Comparison of ENCODE assay signal across 8 cellular contexts in genomic region chr2:96022701-96023522, GRCh38. TPM values are rescaled to one million over a fixed set of nuclear protein-coding genes. Genes with fewer than 3 reads are reported as not detected.
A peak's percentile ranks its signal among the peaks of the same experiment; 100 is the strongest.
DNase-seq lines count a peak whose midpoint lies in the region; ATAC-seq and TF ChIP-seq lines count a peak whose summit lies in the region.
"Not testable (repeated sequence)": the region's sequence is repeated elsewhere in the genome, so short reads cannot be mapped to it uniquely, and the experiment has no call there.

No MANE protein-coding gene starts in this region.

- H2AFZ ChIP-seq in IMR-90 (replicated peaks; ENCODE audit: low read length, poor library complexity); osteoblast (ENCODE audit: low read length): not testable (repeated sequence)

- not testable (repeated sequence) for H3K27ac Mint-ChIP-seq in activated CD4-positive, alpha-beta T cell treated with anti-CD3 and anti-CD28 coated beads for 36 hours

- H3K79me2 ChIP-seq in osteoblast (ENCODE audit: insufficient read depth, low read length) = not testable (repeated sequence)

- peak; percentile 50 for ATAC-seq in GM21737 (IDR thresholded peaks at IDR 0.05; ENCODE audit: unreplicated experiment)
- ATAC-seq in IMR-90 (ENCODE audit: low read depth) = peak; percentile 100
- peak; percentile 97 for ATAC-seq in activated CD4-positive, alpha-beta T cell treated with anti-CD3 and anti-CD28 coated beads for 36 hours
- ATAC-seq in body of pancreas = peak; percentile 94

- TF ChIP-seq POLR2A in IMR-90 (IDR thresholded peaks at IDR 0.05; ENCODE audit: low read depth, low read length); body of pancreas (IDR thresholded peaks at IDR 0.05): not testable (repeated sequence)

- BruUV-seq in IMR-90 (replicated peaks; lab: Mats Ljungman, UMichigan) = not testable (repeated sequence)

- H3K4me2 ChIP-seq in IMR-90 (ENCODE audit: low read depth, low read length); osteoblast (ENCODE audit: insufficient read depth, low read length): not testable (repeated sequence)

- peak; percentile 84 for TF ChIP-seq RAD21 in IMR-90 (IDR thresholded peaks at IDR 0.05; ENCODE audit: low read length)

- not testable (repeated sequence) for H2BK15ac ChIP-seq in IMR-90 (ENCODE audit: low read depth, low read length)

- CTCF ChIA-PET in IMR-90 (lab: Yijun Ruan, JAX) = interaction anchor here (0.8 to 1.1 kb wide), 4 partner anchors 30 to 486 kb away, joined by 3 to 4 read pairs (median 4); no protein-coding TSS in a partner anchor
- CTCF ChIA-PET in activated CD4-positive, alpha-beta T cell treated with anti-CD3 and anti-CD28 coated beads for 36 hours (lab: Charles Lee) = interaction anchor here (0.6 to 2.3 kb wide), 13 partner anchors 9 to 343 kb away, joined by 3 to 16 read pairs (median 3); partner anchors contain the start of gene ADRA2B

- in situ Hi-C loops in IMR-90 (cut with MboI; ENCODE audit: low sequenced_read_pairs) = loop anchor here (25.0 kb wide), 4 partner anchors 89 to 489 kb away; partner anchors contain the start of genes ADRA2B, CIAO1, NEURL3 and TMEM127

- H3K9ac ChIP-seq in IMR-90 (ENCODE audit: low read depth, low read length) = not testable (repeated sequence)

- dilution Hi-C loops in IMR-90 (cut with HindIII; ENCODE audit: low sequenced_read_pairs, unreplicated experiment) = not testable (repeated sequence)

- H3K79me1 ChIP-seq in IMR-90 (ENCODE audit: low read depth in 1 of 2, low read length in 2 of 2) = not testable (repeated sequence)

- H3K9me3 ChIP-seq in IMR-90 (ENCODE audit: control insufficient read depth, insufficient read depth, low read length); body of pancreas; cardiac muscle cell (ENCODE audit: low read depth); osteoblast (ENCODE audit: low read depth, low read length): not testable (repeated sequence)

- not testable (repeated sequence) for H3K4me1 Mint-ChIP-seq in activated CD4-positive, alpha-beta T cell treated with anti-CD3 and anti-CD28 coated beads for 36 hours

- H4K91ac ChIP-seq in IMR-90 (ENCODE audit: insufficient read depth, low read depth, low read length) = not testable (repeated sequence)

- not testable (repeated sequence) for H2BK5ac ChIP-seq in IMR-90 (ENCODE audit: low read depth, low read length, poor library complexity, severe bottlenecking)

- H3K18ac ChIP-seq in IMR-90 (ENCODE audit: low read depth, low read length) = not testable (repeated sequence)

- H3K14ac ChIP-seq in IMR-90 (replicated peaks; ENCODE audit: low read depth, low read length) = not testable (repeated sequence)

- not testable (repeated sequence) for H3K27me3 Mint-ChIP-seq in activated CD4-positive, alpha-beta T cell treated with anti-CD3 and anti-CD28 coated beads for 36 hours

- not testable (repeated sequence) for H2BK20ac ChIP-seq in IMR-90 (ENCODE audit: low read depth, low read length)

- not testable (repeated sequence) for H3K9me1 ChIP-seq in IMR-90 (ENCODE audit: insufficient read depth, low read length)

- not testable (repeated sequence) for H3K36me3 Mint-ChIP-seq in activated CD4-positive, alpha-beta T cell treated with anti-CD3 and anti-CD28 coated beads for 36 hours (ENCODE audit: low read depth)

- H3K4me3 Mint-ChIP-seq in activated CD4-positive, alpha-beta T cell treated with anti-CD3 and anti-CD28 coated beads for 36 hours = not testable (repeated sequence)

- not testable (repeated sequence) for H2AK5ac ChIP-seq in IMR-90 (ENCODE audit: low read depth, low read length)

- not testable (repeated sequence) for H3K36me3 ChIP-seq in IMR-90 (ENCODE audit: control insufficient read depth, insufficient read depth, low read length); body of pancreas (replicated peaks in 1 of 2; ENCODE audit: insufficient read depth in 1 of 2, low read depth in 2 of 2); cardiac muscle cell; osteoblast (ENCODE audit: insufficient read depth, low read length)

- not testable (repeated sequence) for H3K4ac ChIP-seq in IMR-90 (ENCODE audit: low read depth, low read length)

- H3K4me3 ChIP-seq in IMR-90 (ENCODE audit: insufficient read depth, low read depth, low read length); body of pancreas; cardiac muscle cell; osteoblast (ENCODE audit: insufficient read depth, low read length): not testable (repeated sequence)

- not testable (repeated sequence) for H4K20me1 ChIP-seq in IMR-90 (ENCODE audit: insufficient read depth, low read length); osteoblast (ENCODE audit: insufficient read depth, low read length)

- H2BK120ac ChIP-seq in IMR-90 (ENCODE audit: low read depth, low read length) = not testable (repeated sequence)

- not testable (repeated sequence) for H3K4me1 ChIP-seq in IMR-90 (ENCODE audit: control insufficient read depth, insufficient read depth, low read length); body of pancreas; cardiac muscle cell (ENCODE audit: low read depth); osteoblast (ENCODE audit: insufficient read depth, low read length)

- peak; percentile 77 for TF ChIP-seq CTCF in IMR-90 (conservative IDR thresholded peaks at IDR 0.05; ENCODE audit: low read depth, low read length)
- peak; percentile 67 to 92 (median 85) for TF ChIP-seq CTCF in body of pancreas (IDR thresholded peaks at IDR 0.05)
- peak; percentile 73 for TF ChIP-seq CTCF in cardiac muscle cell (IDR thresholded peaks at IDR 0.05; ENCODE audit: low read depth, low read length)
- peak; percentile 65 for TF ChIP-seq CTCF in osteoblast (IDR thresholded peaks at IDR 0.05; ENCODE audit: extremely low read depth, low read depth, low read length)

- intact Hi-C loops in IMR-90 (cut with micrococcal nuclease) = not testable (repeated sequence)
- intact Hi-C loops in activated CD4-positive, alpha-beta T cell treated with anti-CD3 and anti-CD28 coated beads for 36 hours (cut with DNase I, micrococcal nuclease) = loop anchor here in 1 of 2 experiments (10.0 kb wide), 1 partner anchor 152 kb away; no protein-coding TSS in a partner anchor
- intact Hi-C loops in body of pancreas (cut with DNase I) = loop anchor here (10.0 kb wide), 1 partner anchor 92 kb away; the partner anchor contains the start of gene ADRA2B

- H2AK9ac ChIP-seq in IMR-90 (replicated peaks; ENCODE audit: low read depth, low read length, poor library complexity) = not testable (repeated sequence)

- H3K56ac ChIP-seq in IMR-90 (ENCODE audit: extremely low read depth, insufficient read depth, low read length) = not testable (repeated sequence)

- DNase-seq in COLO829 (ENCODE audit: low spot score) = peak; percentile 67
- peak; percentile 75 for DNase-seq in IMR-90
- DNase-seq in activated CD4-positive, alpha-beta T cell treated with anti-CD3 and anti-CD28 coated beads for 36 hours = peak; percentile 87
- peak; percentile 87 to 91 (median 89) for DNase-seq in body of pancreas
- DNase-seq in cardiac muscle cell (ENCODE audit: low read depth in 1 of 2, low spot score in 1 of 2) = peak; percentile 82 to 86
- peak; percentile 90 for DNase-seq in osteoblast (ENCODE audit: insufficient read length, low spot score, missing footprints)
- DNase-seq in stimulated activated CD8-positive, alpha-beta memory T cell treated with anti-CD3 and anti-CD28 coated beads, Interleukin-7, amount 100 ng/mL, for 1 hour (ENCODE audit: low read depth in 2 of 2) = peak; percentile 23 to 27

- H3K27me3 ChIP-seq in IMR-90 (ENCODE audit: control insufficient read depth, insufficient read depth, low read length); body of pancreas; cardiac muscle cell; osteoblast (ENCODE audit: insufficient read depth, low read length): not testable (repeated sequence)

- H4K5ac ChIP-seq in IMR-90 (ENCODE audit: low read depth, low read length) = not testable (repeated sequence)

- not testable (repeated sequence) for H3K27ac ChIP-seq in IMR-90 (ENCODE audit: insufficient read depth, low read length); body of pancreas; cardiac muscle cell; osteoblast (ENCODE audit: low read depth, low read length)

- POLR2A ChIA-PET in IMR-90 (lab: Charles Lee; ENCODE audit: unreplicated experiment); activated CD4-positive, alpha-beta T cell treated with anti-CD3 and anti-CD28 coated beads for 36 hours (lab: Charles Lee): not testable (repeated sequence)

- WGBS in IMR-90 (ENCODE audit: extremely low coverage in 2 of 2, insufficient read length in 1 of 2), 2 experiments = 86% methylated on average over 6 of the region's 20 CpGs; no CpG with 5 or more reads in 1 of the 2 experiments
- WGBS in body of pancreas, 2 donors = 56 to 67% methylated on average over 6 to 14 of the region's 20 CpGs

- H4K8ac ChIP-seq in IMR-90 (ENCODE audit: low read depth in 2 of 2, low read length in 2 of 2) = not testable (repeated sequence)

- H3K9me3 Mint-ChIP-seq in activated CD4-positive, alpha-beta T cell treated with anti-CD3 and anti-CD28 coated beads for 36 hours (ENCODE audit: low read depth) = not testable (repeated sequence)

- not testable (repeated sequence) for H3K23ac ChIP-seq in IMR-90 (ENCODE audit: low read depth, low read length)

RNA-seq across cellular contexts. Expression of gene GPAT2, which starts 11.8 kb away (rescaled TPM):
- total RNA-seq in IMR-90 (2012; rRNA removed) (0.28 and 0.36 TPM in 2 replicates), body of pancreas (1 to 10 TPM; 1.6 to 2.0 TPM), cardiac muscle cell (1.5 and 3.5 TPM in 2 replicates), osteoblast (2.2 and 9.4 TPM in 2 replicates)
- polyA plus RNA-seq in IMR-90 (2012; rRNA removed) (0.53 and 0.57 TPM in 2 replicates), cardiac muscle cell (1.8 and 2.2 TPM in 2 replicates)
- polyA plus RNA-seq in IMR-90 (2012; cell fraction: cytosol; rRNA removed) = 0.36 TPM in 2 replicates
- polyA plus RNA-seq in IMR-90 (2012; cell fraction: nucleus; rRNA removed; ENCODE audit: low replicate concordance) = 0.88 and 2.4 TPM in 2 replicates
- 1 to 10 TPM; 8.4 to 10.0 TPM for total RNA-seq in activated CD4-positive, alpha-beta T cell treated with anti-CD3 and anti-CD28 coated beads for 36 hours

RNA-seq across cellular contexts. Expression of gene ANKRD36C, which starts 31.3 kb away (rescaled TPM):
- total RNA-seq in IMR-90 (2012; rRNA removed) (27.1 and 32.8 TPM in 2 replicates), body of pancreas (10 to 100 TPM; 46.7 to 62.6 TPM), cardiac muscle cell (11.0 and 43.9 TPM in 2 replicates), osteoblast (42.7 and 53.6 TPM in 2 replicates)
- polyA plus RNA-seq in IMR-90 (2012; rRNA removed) (1.5 and 2.2 TPM in 2 replicates), cardiac muscle cell (35.6 and 49.1 TPM in 2 replicates)
- 0.19 and 0.25 TPM in 2 replicates for polyA plus RNA-seq in IMR-90 (2012; cell fraction: cytosol; rRNA removed)
- polyA plus RNA-seq in IMR-90 (2012; cell fraction: nucleus; rRNA removed; ENCODE audit: low replicate concordance) = 1.2 and 7.6 TPM in 2 replicates
- 10 to 100 TPM; 38.5 to 47.2 TPM for total RNA-seq in activated CD4-positive, alpha-beta T cell treated with anti-CD3 and anti-CD28 coated beads for 36 hours

Comparison
In these comparisons a context has a peak if more than half of its experiments do, and no peak if none do; other contexts are left out.
1. DNase-seq: peak in every context shown above with its lines; median percentile 90 in osteoblast; 89 in body of pancreas; 87 in activated CD4-positive, alpha-beta T cell treated with anti-CD3 and anti-CD28 coated beads for 36 hours; 84 in cardiac muscle cell; 75 in IMR-90; 67 in COLO829; 25 in stimulated activated CD8-positive, alpha-beta memory T cell treated with anti-CD3 and anti-CD28 coated beads, Interleukin-7, amount 100 ng/mL, for 1 hour.
2. ATAC-seq: peak in every context shown above with its lines; median percentile 100 in IMR-90; 97 in activated CD4-positive, alpha-beta T cell treated with anti-CD3 and anti-CD28 coated beads for 36 hours; 94 in body of pancreas; 50 in GM21737.